ENCODE assay signal across 8 cellular contexts in genomic region chr2:74833418-74834233, GRCh38. TPM values are rescaled to one million over a fixed set of nuclear protein-coding genes. Genes with fewer than 3 reads are reported as not detected.
DNase-seq lines count a peak whose midpoint lies in the region; ATAC-seq and TF ChIP-seq lines count a peak whose summit lies in the region.

Gene HK2, plus strand, starts transcription at chr2:74834127. Its CDS starts 454 bp downstream, at chr2:74834581.

- H3F3A ChIP-seq in neural progenitor cell (ENCODE audit: low read depth), result peaks cover 34% of the 10 kb centered on the region

- H3K27me3 ChIP-seq in neural progenitor cell, result peaks cover 5% of the 10 kb centered on the region
- H3K27me3 ChIP-seq in subcutaneous abdominal adipose tissue (ENCODE audit: control insufficient read depth in 5 of 5, insufficient read depth in 4 of 5, low read length in 5 of 5), result peaks cover 0 to 2% (median 0%) of the 10 kb centered on the region in 5 donors

- peak within 1 kb of the TSS; percentile 90 for H3K4me3 ChIP-seq in fibroblast of villous mesenchyme (ENCODE audit: low read depth, low read length)
- H3K4me3 ChIP-seq in neural progenitor cell, result peak within 1 kb of the TSS; percentile 95
- H3K4me3 ChIP-seq in subcutaneous abdominal adipose tissue (ENCODE audit: low read depth in 1 of 5, low read length in 5 of 5), result peak within 1 kb of the TSS; percentile 61 to 91 (median 82)

- peaks cover 45% of the 10 kb centered on the region for H4K20me1 ChIP-seq in neural progenitor cell (ENCODE audit: low read depth)

- peak within 1 kb of the TSS; percentile 61 for H3K9ac ChIP-seq in neural progenitor cell
- H3K9ac ChIP-seq in subcutaneous abdominal adipose tissue (ENCODE audit: low read length in 5 of 5), result peak within 1 kb of the TSS in 4 of 5 donors; percentile 82 to 92 (median 86)

- peaks cover 6% of the 10 kb centered on the region for H3K27me3 Mint-ChIP-seq in neural progenitor cell (ENCODE audit: insufficient read depth, low read depth)

- peaks cover 15% of the 10 kb centered on the region for H3K36me3 Mint-ChIP-seq in neural progenitor cell

- TF ChIP-seq CTCF in fibroblast of villous mesenchyme (IDR thresholded peaks at IDR 0.05; ENCODE audit: insufficient read depth, low read depth, low read length), result no peak
- no peak for TF ChIP-seq CTCF in neural progenitor cell (IDR thresholded peaks at IDR 0.05)

- peak within 1 kb of the TSS; percentile 25 for H3K27ac Mint-ChIP-seq in neural progenitor cell

- peaks cover 13% of the 10 kb centered on the region for H3K4me1 ChIP-seq in neural progenitor cell
- H3K4me1 ChIP-seq in subcutaneous abdominal adipose tissue (ENCODE audit: control insufficient read depth in 5 of 5, insufficient read depth in 5 of 5, low read length in 5 of 5), result peaks cover 4 to 47% (median 34%) of the 10 kb centered on the region in 5 donors

- H3K4me3 Mint-ChIP-seq in neural progenitor cell, result peak within 1 kb of the TSS; percentile 100

- peaks cover 30% of the 10 kb centered on the region for H3K4me1 Mint-ChIP-seq in neural progenitor cell

- DNase-seq in DMS53 (lab: John Stamatoyannopoulos, UW) (peak; percentile 96), HuH-7.5 (ENCODE audit: low spot score) (peak; percentile 92), SHP77 (lab: John Stamatoyannopoulos, UW) (peak; percentile 23 to 66), fibroblast of villous mesenchyme (ENCODE audit: low read depth) (peak; percentile 91), neural progenitor cell (ENCODE audit: low spot score) (peak; percentile 98)
- peak; percentile 76 for DNase-seq in activated T-helper 9 cell treated with anti-CD3 and anti-CD28 coated beads, Interleukin-2, amount 50 U/mL, for 16 hours (ENCODE audit: low read depth)

- peak; percentile 80 for ATAC-seq in GM21515 (IDR thresholded peaks at IDR 0.05; ENCODE audit: unreplicated experiment)

- H2AFZ ChIP-seq in neural progenitor cell (replicated peaks), result peak within 1 kb of the TSS; percentile 81

- peak within 1 kb of the TSS; percentile 91 for H3K4me2 ChIP-seq in neural progenitor cell

- H3K36me3 ChIP-seq in neural progenitor cell (no peaks in the 10 kb centered on the region), subcutaneous abdominal adipose tissue (ENCODE audit: control insufficient read depth in 5 of 5, insufficient read depth in 5 of 5, low read length in 5 of 5) (no peaks in the 10 kb centered on the region)

- H3K79me2 ChIP-seq in neural progenitor cell (ENCODE audit: low read depth), result peaks cover 47% of the 10 kb centered on the region

- peaks cover 4% of the 10 kb centered on the region for H3K9me3 Mint-ChIP-seq in neural progenitor cell

- peak within 1 kb of the TSS; percentile 36 for H3K27ac ChIP-seq in neural progenitor cell
- H3K27ac ChIP-seq in subcutaneous abdominal adipose tissue (ENCODE audit: low read depth, low read length), result peak within 1 kb of the TSS; percentile 92

- H3K9me3 ChIP-seq in neural progenitor cell (ENCODE audit: low read depth), result no peaks in the 10 kb centered on the region
- no peaks in the 10 kb centered on the region for H3K9me3 ChIP-seq in subcutaneous abdominal adipose tissue (ENCODE audit: control insufficient read depth in 5 of 5, low read length in 5 of 5)

RNA-seq across cellular contexts. Expression of gene HK2, which starts in this region (rescaled TPM):
- total RNA-seq in fibroblast of villous mesenchyme, result 15.1 and 31.2 TPM in 2 replicates
- 61.8 and 72.1 TPM in 2 replicates for total RNA-seq in neural progenitor cell (ENCODE audit: low replicate concordance)

Comparison
In these comparisons a context has a peak if more than half of its experiments do, and no peak if none do; other contexts are left out.
1. Peak in every context shown above with its lines: DNase-seq, ATAC-seq, H3K4me3 ChIP-seq and H3K27ac ChIP-seq.
2. DNase-seq: peak in every context shown above with its lines; median percentile 98 in neural progenitor cell; 96 in DMS53; 92 in HuH-7.5; 91 in fibroblast of villous mesenchyme; 76 in activated T-helper 9 cell treated with anti-CD3 and anti-CD28 coated beads, Interleukin-2, amount 50 U/mL, for 16 hours; 44 in SHP77.